14 cellular contexts compared by ENCODE assay signal in the genomic region with DNA sequence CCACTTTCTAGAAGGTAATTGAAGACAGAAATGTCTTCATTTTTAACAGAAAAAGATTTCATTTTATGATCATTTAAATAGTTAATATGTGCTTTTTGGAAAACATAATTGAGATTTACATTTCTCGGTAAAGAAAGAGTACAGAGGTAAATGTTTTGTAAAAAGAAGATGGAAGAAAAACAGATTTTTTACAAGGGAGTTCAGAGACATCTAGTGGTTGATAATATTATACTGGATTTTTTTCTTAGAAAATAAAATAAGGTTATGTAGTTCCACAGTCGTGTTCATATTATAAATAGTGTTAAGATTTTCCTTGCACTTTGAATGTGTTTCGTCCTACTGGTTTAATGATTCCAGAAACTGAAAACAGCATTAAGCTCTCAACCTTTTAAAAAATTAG.
DNase-seq lines count a peak whose midpoint lies in the region; ATAC-seq, FAIRE-seq and TF ChIP-seq lines count a peak whose summit lies in the region.
"Had no signal": no experiment of that assay in that cellular context is flagged by ENCODE, and none has a peak within 500 bp of the region (broad histone marks: within the 10 kb centered on the region; RNA-seq: fewer than 3 reads in every experiment).

No MANE protein-coding gene starts in this region.

- peak; percentile 92 for FAIRE-seq in G401.6 (lab: Jason Lieb, UNC)
- FAIRE-seq: H54 had no signal

- DNase-seq in chondrocyte (ENCODE audit: low spot score) (no peak), neural crest cell (ENCODE audit: low read depth, low spot score) (no peak), OCI-M2 (lab: John Stamatoyannopoulos, UW; ENCODE audit: unreplicated experiment) (no peak), activated gamma-delta T cell (lab: John Stamatoyannopoulos, UW) (no peak), SKM-1 treated with dmso at 0.1 percent for 144 hours (lab: John Stamatoyannopoulos, UW; ENCODE audit: unreplicated experiment) (no peak)
- DNase-seq: activated naive CD4-positive, alpha-beta T cell treated with anti-CD3 and anti-CD28 coated beads, Interleukin-2, amount 50 U/mL, for 16 hours; CD8-positive, alpha-beta memory T cell; left ventricle myocardium superior; NCI-H2081 treated with DMSO at 0.1 percent for 48 hours; nephron progenitor cell had no signal

- H2AFZ ChIP-seq in Loucy (ENCODE audit: low read length) = no peak overlapping the region

- H3F3A ChIP-seq in Loucy (ENCODE audit: low read depth) = no peaks in the 10 kb centered on the region

- no peaks in the 10 kb centered on the region for H3K79me2 ChIP-seq in Loucy (ENCODE audit: insufficient read depth, low read length)

- no peak overlapping the region for H3K27ac Mint-ChIP-seq in chondrocyte (ENCODE audit: unreplicated experiment)
- H3K27ac Mint-ChIP-seq in neural crest cell (ENCODE audit: unreplicated experiment) = no peak overlapping the region
- H3K27ac Mint-ChIP-seq: CD8-positive, alpha-beta memory T cell had no signal

- H3K9me3 Mint-ChIP-seq in chondrocyte (ENCODE audit: low read depth) = no peaks in the 10 kb centered on the region
- no peaks in the 10 kb centered on the region for H3K9me3 Mint-ChIP-seq in neural crest cell
- H3K9me3 Mint-ChIP-seq: CD8-positive, alpha-beta memory T cell; nephron progenitor cell had no signal

- no peak overlapping the region for H3K9ac ChIP-seq in Loucy (ENCODE audit: low read depth, low read length, poor library complexity, severe bottlenecking)

- H3K4me2 ChIP-seq in Loucy (ENCODE audit: low read depth, low read length, poor library complexity, severe bottlenecking) = no peak overlapping the region

- no peaks in the 10 kb centered on the region for H3K36me3 ChIP-seq in Loucy (ENCODE audit: insufficient read depth, low read length)

- H3K27me3 Mint-ChIP-seq in chondrocyte (ENCODE audit: low read depth) (no peaks in the 10 kb centered on the region), neural crest cell (ENCODE audit: low read depth) (no peaks in the 10 kb centered on the region)

- no peak overlapping the region for H3K4me3 ChIP-seq in Loucy (ENCODE audit: low read length, poor library complexity, severe bottlenecking)

- no peaks in the 10 kb centered on the region for H3K9me2 ChIP-seq in Loucy (replicated peaks; ENCODE audit: low read depth, low read length)

- no peak for ATAC-seq in GM21717 (IDR thresholded peaks at IDR 0.05; ENCODE audit: unreplicated experiment)
- ATAC-seq: left ventricle myocardium superior had no signal

- H3K4me3 Mint-ChIP-seq in chondrocyte (ENCODE audit: unreplicated experiment) = no peak overlapping the region
- H3K4me3 Mint-ChIP-seq in neural crest cell = no peak overlapping the region
- H3K4me3 Mint-ChIP-seq: CD8-positive, alpha-beta memory T cell; nephron progenitor cell had no signal

- H3K4me1 ChIP-seq in Loucy (ENCODE audit: insufficient read depth, low read length, poor library complexity, severe bottlenecking) = no peaks in the 10 kb centered on the region

- H3K4me1 Mint-ChIP-seq in chondrocyte (ENCODE audit: low read depth) = peaks cover 4% of the 10 kb centered on the region
- peaks cover 17% of the 10 kb centered on the region for H3K4me1 Mint-ChIP-seq in neural crest cell
- H3K4me1 Mint-ChIP-seq: CD8-positive, alpha-beta memory T cell; nephron progenitor cell had no signal

- H4K20me1 ChIP-seq in Loucy (ENCODE audit: insufficient read depth, low read length, poor library complexity, severe bottlenecking) = no peaks in the 10 kb centered on the region

- H3K36me3 Mint-ChIP-seq in chondrocyte (ENCODE audit: low read depth) (peaks cover 26% of the 10 kb centered on the region), neural crest cell (ENCODE audit: low read depth) (peaks cover 17% of the 10 kb centered on the region)

- H3K9me3 ChIP-seq in Loucy (ENCODE audit: insufficient read depth, low read depth, low read length) = no peaks in the 10 kb centered on the region

- TF ChIP-seq CTCF in Loucy (conservative IDR thresholded peaks at IDR 0.05; ENCODE audit: low read length) (peak; percentile 45), chondrocyte (IDR thresholded peaks at IDR 0.05) (peak; percentile 81), neural crest cell (conservative IDR thresholded peaks at IDR 0.05) (peak; percentile 60)

- H3K27me3 ChIP-seq in Loucy (ENCODE audit: insufficient read depth, low read length, poor library complexity, severe bottlenecking) = no peaks in the 10 kb centered on the region
